8 cellular contexts compared by ENCODE assay signal in genomic region chr1:150621497-150622113, GRCh38. TPM values are rescaled to one million over a fixed set of nuclear protein-coding genes. Genes with fewer than 3 reads are reported as not detected.
DNase-seq lines count a peak whose midpoint lies in the region; ATAC-seq and TF ChIP-seq lines count a peak whose summit lies in the region.

No MANE protein-coding gene starts in this region.

- CTCF ChIA-PET in OCI-LY7 (lab: Charles Lee; ENCODE audit: unreplicated experiment), result interaction anchor here (1.5 to 2.4 kb wide), 3 partner anchors 8 to 61 kb away, joined by 4 to 12 read pairs (median 10); partner anchors contain the start of gene ENSA

- DNase-seq in activated CD4-positive, CD25-positive, alpha-beta regulatory T cell (lab: John Stamatoyannopoulos, UW), result peak in 3 of 4 experiments; percentile 12 to 36 (median 29)
- DNase-seq in activated CD4-positive, CD25-positive, alpha-beta regulatory T cell treated with anti-CD3 and anti-CD28 coated beads, Interleukin-2, amount 50 U/mL, for 72 hours, result no peak
- DNase-seq in OCI-LY7 (ENCODE audit: low spot score) (peak; percentile 72), foreskin keratinocyte (no peak), retina (peak; percentile 29)
- peak; percentile 83 for DNase-seq in activated effector memory CD4-positive, alpha-beta T cell treated with anti-CD3 and anti-CD28 coated beads, Interleukin-2, amount 50 U/mL, for 16 hours

- H4K20me1 ChIP-seq in OCI-LY7 (ENCODE audit: insufficient read depth, low read length), result no peaks in the 10 kb centered on the region

- H3K4me2 ChIP-seq in OCI-LY7 (ENCODE audit: low read length), result peak overlapping the region; percentile 38

- H3K27ac ChIP-seq in OCI-LY7 (ENCODE audit: low read depth, low read length, poor library complexity, severe bottlenecking) (peak overlapping the region; percentile 65), foreskin keratinocyte (no peak overlapping the region)

- no TSS peak for BruUV-seq in OCI-LY7 (replicated peaks; lab: Mats Ljungman, UMichigan)

- H3K4me1 ChIP-seq in OCI-LY7 (ENCODE audit: insufficient read depth, low read length, poor library complexity, severe bottlenecking) (peaks cover 38% of the 10 kb centered on the region), foreskin keratinocyte (peaks cover 39% of the 10 kb centered on the region)

- H3K4me3 ChIP-seq in OCI-LY7 (ENCODE audit: low read depth, low read length, poor library complexity, severe bottlenecking), result no peak overlapping the region

- H3K9me3 ChIP-seq in OCI-LY7 (ENCODE audit: low read length), result no peaks in the 10 kb centered on the region

- TF ChIP-seq CTCF in OCI-LY7 (conservative IDR thresholded peaks at IDR 0.05; ENCODE audit: low read length) (peak; percentile 87), foreskin keratinocyte (conservative IDR thresholded peaks at IDR 0.05) (peak; percentile 76)

- H3K79me2 ChIP-seq in OCI-LY7 (ENCODE audit: insufficient read depth, low read depth, low read length), result peaks cover 12% of the 10 kb centered on the region; the same call in 1 of the 2 replicates

- ATAC-seq in foreskin keratinocyte (no peak), HG03196 (IDR thresholded peaks at IDR 0.05; ENCODE audit: unreplicated experiment) (no peak), HG03354 (IDR thresholded peaks at IDR 0.05; ENCODE audit: poor library complexity, severe bottlenecking, unreplicated experiment) (no peak)

- no peaks in the 10 kb centered on the region for H3K27me3 ChIP-seq in foreskin keratinocyte

- H2AFZ ChIP-seq in OCI-LY7 (ENCODE audit: low read length), result no peak overlapping the region

- H3K36me3 ChIP-seq in OCI-LY7 (ENCODE audit: insufficient read depth, low read length), result peaks cover 89% of the 10 kb centered on the region

- no peaks in the 10 kb centered on the region for H3K9me2 ChIP-seq in OCI-LY7 (ENCODE audit: insufficient read depth, low read length)

- intact Hi-C loops in OCI-LY7 (cut with micrococcal nuclease; ENCODE audit: unreplicated experiment), result loop anchor here (1.0 to 10.0 kb wide), 3 partner anchors 60 to 303 kb away; partner anchors contain the start of genes SETDB1 and TARS2

- POLR2A ChIA-PET in OCI-LY7 (lab: Charles Lee), result interaction anchor here (0.7 kb wide), 1 partner anchor 60 kb away, joined by 3 read pairs; no protein-coding TSS in a partner anchor

RNA-seq across cellular contexts. Expression of gene ENSA, which starts 7.8 kb away (rescaled TPM):
- 97.1 and 116 TPM in 2 replicates for total RNA-seq in OCI-LY7 (2014; rRNA removed; shearing (Covaris generic))
- total RNA-seq in OCI-LY7 (2022), result 164 and 166 TPM in 2 replicates
- 123 and 144 TPM in 2 replicates for total RNA-seq in foreskin keratinocyte
- polyA plus RNA-seq in foreskin keratinocyte, result 159 and 211 TPM in 2 replicates

RNA-seq across cellular contexts. Expression of gene MCL1, which starts 42.2 kb away (rescaled TPM):
- 102 and 125 TPM in 2 replicates for total RNA-seq in OCI-LY7 (2014; rRNA removed; shearing (Covaris generic))
- total RNA-seq in OCI-LY7 (2022) (144 and 157 TPM in 2 replicates), foreskin keratinocyte (180 and 202 TPM in 2 replicates)
- 81.0 and 98.8 TPM in 2 replicates for polyA plus RNA-seq in foreskin keratinocyte

Comparison
In these comparisons a context has a peak if more than half of its experiments do, and no peak if none do; other contexts are left out.
1. DNase-seq: peak in activated CD4-positive, CD25-positive, alpha-beta regulatory T cell (3 of 4), OCI-LY7 (single experiment), activated effector memory CD4-positive, alpha-beta T cell treated with anti-CD3 and anti-CD28 coated beads, Interleukin-2, amount 50 U/mL, for 16 hours (single experiment) and retina (single experiment); none in activated CD4-positive, CD25-positive, alpha-beta regulatory T cell treated with anti-CD3 and anti-CD28 coated beads, Interleukin-2, amount 50 U/mL, for 72 hours (single experiment) and foreskin keratinocyte (0 of 2).